In the genomic region with DNA sequence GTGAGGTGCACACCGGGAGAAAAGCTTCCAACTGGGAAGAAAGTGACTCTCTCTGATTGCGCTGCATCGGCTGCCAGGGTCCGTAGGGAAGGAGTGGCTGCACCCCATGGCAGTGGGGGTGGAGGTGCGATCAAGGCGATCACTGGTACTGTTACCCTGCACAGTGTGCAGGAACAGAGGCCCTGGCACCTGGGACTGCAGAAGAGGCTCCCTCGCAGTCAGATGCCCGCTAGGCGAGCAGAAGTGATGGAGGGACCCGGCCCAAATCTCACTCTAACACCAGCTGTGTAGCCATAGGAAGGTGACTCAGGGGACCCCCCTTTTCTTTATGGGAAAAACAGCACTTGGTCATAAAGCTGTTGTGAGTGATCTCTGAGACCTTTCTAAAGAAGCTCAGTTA, we compare ENCODE assay signal across 21 cellular contexts.
"Had no signal": no experiment of that assay in that cellular context is flagged by ENCODE, and none has a peak within 500 bp of the region (broad histone marks: within the 10 kb centered on the region; RNA-seq: fewer than 3 reads in every experiment).

No MANE protein-coding gene starts in this region.

- FAIRE-seq: colon, endothelial cell of umbilical vein, frontal cortex, islet of Langerhans, keratinocyte had no signal

- H3K4me3 ChIP-seq: coronary artery, dorsolateral prefrontal cortex, esophagus muscularis mucosa, gastroesophageal sphincter, heart right ventricle, lower lobe of right lung, mucosa of descending colon had no signal

- H3K27ac ChIP-seq: coronary artery, dorsolateral prefrontal cortex, esophagus muscularis mucosa, foreskin keratinocyte, gastroesophageal sphincter, heart right ventricle, lower lobe of right lung had no signal

- H3K4me1 ChIP-seq: esophagus muscularis mucosa, foreskin keratinocyte, gastroesophageal sphincter, heart right ventricle, lower lobe of right lung had no signal

- H3K27me3 ChIP-seq: dorsolateral prefrontal cortex, esophagus muscularis mucosa, foreskin keratinocyte, gastroesophageal sphincter had no signal

- H3K9me3 ChIP-seq: esophagus muscularis mucosa, gastroesophageal sphincter, lower lobe of right lung had no signal

- H3K36me3 ChIP-seq: esophagus muscularis mucosa, gastroesophageal sphincter, heart right ventricle, lower lobe of right lung had no signal

- DNase-seq: dermis blood vessel endothelial cell; dorsolateral prefrontal cortex; effector CD4-positive, alpha-beta T cell; effector memory CD4-positive, alpha-beta T cell; foreskin keratinocyte; heart right ventricle; hippocampal formation; kidney glomerular epithelial cell; left colon; left ventricle myocardium superior; lower lobe of right lung; mesenchymal stem cell; mucosa of descending colon had no signal
